In the genomic region with DNA sequence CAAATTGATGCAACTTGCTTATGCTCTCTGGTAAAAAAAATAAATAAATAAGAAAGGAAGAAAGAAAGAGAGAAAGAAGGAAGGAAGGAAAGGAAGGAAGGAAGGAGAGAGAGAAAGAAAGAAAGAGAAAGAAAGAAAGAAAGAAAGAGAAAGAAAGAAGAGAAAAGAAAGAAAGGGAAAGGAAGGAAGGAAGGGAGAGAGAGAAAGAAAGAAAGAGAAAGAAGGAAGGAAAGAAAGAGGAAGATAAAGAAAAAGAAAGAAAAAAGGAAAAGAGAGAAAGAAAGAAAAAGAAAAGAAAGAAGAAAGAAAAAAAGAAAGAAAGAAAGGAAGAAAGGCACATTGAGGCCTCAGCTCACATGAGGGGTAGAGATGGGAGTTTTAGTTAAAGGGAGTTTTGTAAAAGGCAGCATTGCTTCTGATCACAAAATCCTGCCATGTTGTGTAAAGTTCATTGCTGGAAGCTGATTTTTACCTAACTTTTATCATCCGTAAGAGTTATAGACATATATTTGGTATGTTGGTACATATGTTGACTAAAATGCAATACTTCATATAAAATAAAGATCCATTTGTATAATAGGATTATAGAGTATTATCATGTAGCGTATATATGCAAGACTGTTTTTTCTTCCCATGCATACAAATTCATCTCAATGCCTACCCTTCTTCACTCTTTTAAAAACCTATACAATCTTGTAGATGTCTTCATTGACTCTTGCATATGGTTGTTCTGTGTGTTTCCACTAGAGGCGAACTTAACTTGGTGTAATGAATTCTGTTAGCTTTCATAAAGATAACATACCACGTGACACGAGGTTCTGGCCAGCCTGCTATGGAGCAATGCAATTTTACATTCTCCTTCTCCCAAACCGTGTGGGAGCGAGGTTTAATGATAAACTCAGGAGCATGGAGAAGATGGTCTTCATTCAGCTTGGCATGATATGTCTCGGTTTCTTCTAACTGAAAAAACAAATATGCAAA, we compare ENCODE assay signal across 13 cellular contexts. TPM values are rescaled to one million over a fixed set of nuclear protein-coding genes. Genes with fewer than 3 reads are reported as not detected.
DNase-seq lines count a peak whose midpoint lies in the region; ATAC-seq and TF ChIP-seq lines count a peak whose summit lies in the region.
"Had no signal": no experiment of that assay in that cellular context is flagged by ENCODE, and none has a peak within 500 bp of the region (broad histone marks: within the 10 kb centered on the region; RNA-seq: fewer than 3 reads in every experiment).

No MANE protein-coding gene starts in this region.

- H3K4me3 Mint-ChIP-seq in CD8-positive, alpha-beta T cell, result no peak overlapping the region
- H3K4me3 Mint-ChIP-seq in MCF 10A (ENCODE audit: unreplicated experiment), result no peak overlapping the region

- H3K4me1 Mint-ChIP-seq in CD8-positive, alpha-beta T cell (ENCODE audit: low read depth), result no peaks in the 10 kb centered on the region
- no peaks in the 10 kb centered on the region for H3K4me1 Mint-ChIP-seq in MCF 10A (ENCODE audit: insufficient read depth, unreplicated experiment)

- H3K9me3 Mint-ChIP-seq in CD8-positive, alpha-beta T cell, result no peaks in the 10 kb centered on the region
- H3K9me3 Mint-ChIP-seq in MCF 10A (ENCODE audit: unreplicated experiment), result no peaks in the 10 kb centered on the region

- BruUV-seq in MCF 10A (replicated peaks; lab: Mats Ljungman, UMichigan), result no TSS peak

- H3K36me3 Mint-ChIP-seq in CD8-positive, alpha-beta T cell, result peaks cover 28% of the 10 kb centered on the region
- no peaks in the 10 kb centered on the region for H3K36me3 Mint-ChIP-seq in MCF 10A (ENCODE audit: insufficient read depth, unreplicated experiment)

- H3K4me1 ChIP-seq in CD8-positive, alpha-beta T cell (ENCODE audit: insufficient read depth, low read length), result no peaks in the 10 kb centered on the region

- H3K9me3 ChIP-seq in CD8-positive, alpha-beta T cell (ENCODE audit: low read length), result no peaks in the 10 kb centered on the region

- no peak for DNase-seq in CD8-positive, alpha-beta T cell
- DNase-seq in HT-29 (ENCODE audit: low spot score), result peak; percentile 85
- DNase-seq in SW480 (ENCODE audit: low spot score), result peak; percentile 23
- no peak for DNase-seq in left ventricle myocardium superior
- DNase-seq in COR-L47 (lab: John Stamatoyannopoulos, UW), result no peak
- DNase-seq in MCF 10A (ENCODE audit: unreplicated experiment), result no peak
- DNase-seq: anterior cingulate cortex, KG1, NCI-H2081, WERI-Rb-1 had no signal

- POLR2A ChIA-PET in CD8-positive, alpha-beta T cell (lab: Charles Lee), result interaction anchor here (1.2 kb wide), 1 partner anchor 12 kb away, joined by 3 read pairs; no protein-coding TSS in a partner anchor
- POLR2A ChIA-PET in MCF 10A (lab: Yijun Ruan, JAX), result interaction anchor here (0.6 to 0.7 kb wide), 2 partner anchors 14 to 20 kb away, joined by 3 read pairs; no protein-coding TSS in a partner anchor

- intact Hi-C loops in CD8-positive, alpha-beta T cell (cut with DNase I, micrococcal nuclease), result no loop called here
- intact Hi-C loops in left ventricle myocardium superior (cut with micrococcal nuclease), result loop anchor here (10.0 kb wide), 1 partner anchor 58 kb away; the partner anchor contains the start of gene MYL12A
- intact Hi-C loops in MCF 10A (cut with micrococcal nuclease), result no loop called here

- no peak overlapping the region for H3K4me3 ChIP-seq in CD8-positive, alpha-beta T cell (ENCODE audit: low read depth, low read length)

- no peak for ATAC-seq in CD8-positive, alpha-beta T cell
- ATAC-seq in left ventricle myocardium superior, result peak; percentile 38
- no peak for ATAC-seq in HG02678 (IDR thresholded peaks at IDR 0.05; ENCODE audit: unreplicated experiment)
- ATAC-seq in HG02571 (IDR thresholded peaks at IDR 0.05; ENCODE audit: unreplicated experiment), result no peak

- no peak overlapping the region for H3K27ac Mint-ChIP-seq in CD8-positive, alpha-beta T cell
- no peak overlapping the region for H3K27ac Mint-ChIP-seq in MCF 10A (ENCODE audit: low read depth, unreplicated experiment)

- H3K27ac ChIP-seq in CD8-positive, alpha-beta T cell (ENCODE audit: low read depth, low read length), result no peak overlapping the region
- H3K27ac ChIP-seq: WERI-Rb-1 had no signal

- peak; percentile 51 for TF ChIP-seq CTCF in CD8-positive, alpha-beta T cell (IDR thresholded peaks at IDR 0.05)
- TF ChIP-seq CTCF in MCF 10A (IDR thresholded peaks at IDR 0.05; ENCODE audit: unreplicated experiment), result no peak

- H3K27me3 ChIP-seq in CD8-positive, alpha-beta T cell (ENCODE audit: insufficient read depth, low read length), result no peaks in the 10 kb centered on the region

- CTCF ChIA-PET in CD8-positive, alpha-beta T cell (lab: Charles Lee), result no interaction called here
- CTCF ChIA-PET in MCF 10A (lab: Yijun Ruan, JAX), result interaction anchor here (0.6 to 0.9 kb wide), 2 partner anchors 18 to 239 kb away, joined by 3 read pairs; no protein-coding TSS in a partner anchor

- no peaks in the 10 kb centered on the region for H3K27me3 Mint-ChIP-seq in CD8-positive, alpha-beta T cell (ENCODE audit: low read depth)
- no peaks in the 10 kb centered on the region for H3K27me3 Mint-ChIP-seq in MCF 10A (ENCODE audit: insufficient read depth, unreplicated experiment)

- no peaks in the 10 kb centered on the region for H3K36me3 ChIP-seq in CD8-positive, alpha-beta T cell (ENCODE audit: insufficient read depth, low read length)
- H3K36me3 ChIP-seq: WERI-Rb-1 had no signal

RNA-seq across cellular contexts. Expression of gene MYOM1, which starts 32.8 kb away (rescaled TPM):
- total RNA-seq in CD8-positive, alpha-beta T cell, result 1 to 10 TPM; 2.7 to 3.3 TPM
- 0.10 and 0.13 TPM in 2 replicates for total RNA-seq in HT-29 (2014; rRNA removed; shearing (Covaris generic))
- total RNA-seq in left ventricle myocardium superior (724 TPM), MCF 10A (2022) (0.21 and 0.88 TPM in 2 replicates)
- total RNA-seq: endothelial cell of umbilical vein had no signal

Comparison
In these comparisons a context has a peak if more than half of its experiments do, and no peak if none do; other contexts are left out.
1. DNase-seq: peak in HT-29 (single experiment) and SW480 (single experiment); none in CD8-positive, alpha-beta T cell (0 of 7), left ventricle myocardium superior (single experiment), COR-L47 (single experiment) and MCF 10A (single experiment).
2. RNA of gene MYOM1, which starts 32.8 kb away (total RNA-seq): 724 TPM in left ventricle myocardium superior (single experiment); 2.7 to 3.3 TPM in CD8-positive, alpha-beta T cell, 0.21 to 0.88 TPM in MCF 10A and 0.10 to 0.13 TPM in HT-29; every median in the first group is over 100 times any median in the second.